ENCODE assay signal across 1 cellular context in the genomic region with DNA sequence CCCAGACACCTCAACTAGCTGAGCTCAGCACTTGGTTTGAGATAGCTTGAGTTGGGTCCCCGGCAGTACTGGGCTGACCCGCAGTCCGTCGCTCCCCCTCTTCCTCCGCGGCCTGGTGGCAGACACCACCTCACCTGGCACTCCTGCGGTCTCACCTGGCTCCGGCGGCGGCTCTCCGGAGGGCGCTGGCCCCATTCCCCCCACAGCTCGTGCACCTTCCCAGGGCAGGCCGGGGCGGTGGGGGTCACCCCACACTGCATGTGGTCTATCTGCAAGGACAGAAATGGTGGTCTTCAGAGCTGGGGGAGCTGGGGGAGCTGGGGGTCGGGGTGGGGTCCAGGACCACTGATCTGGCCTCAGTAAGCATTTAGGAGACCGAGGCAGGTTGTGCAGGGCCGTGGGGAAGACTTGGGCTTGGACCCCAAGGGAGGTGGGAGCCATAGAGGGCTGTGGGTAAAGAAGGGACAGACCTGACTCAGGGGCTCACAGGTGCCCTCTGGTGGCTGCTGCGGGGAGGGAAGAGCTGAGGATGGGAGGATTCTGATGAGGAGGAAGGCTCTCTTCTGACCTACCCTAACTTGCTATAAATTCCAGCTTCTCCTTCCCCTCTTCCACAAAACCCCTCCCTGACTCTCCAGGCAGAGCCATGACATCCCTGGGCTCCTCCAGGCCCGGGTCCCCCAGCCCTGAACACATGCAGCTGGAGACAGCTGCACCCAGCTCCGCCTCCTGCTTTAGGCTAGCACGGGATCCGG.
TF ChIP-seq lines count a peak whose summit lies in the region.

No MANE protein-coding gene starts in this region.

TF ChIP-seq in IMR-90, 13 proteins besides CTCF, POLR2A, EP300 and RAD21 (continued from another document):
- 0 out of 2 replicates have a peak, but pooled peaks have one; percentile 23 for TF ChIP-seq MAZ (IDR thresholded peaks at IDR 0.05; ENCODE audit: borderline replicate concordance, low read depth, low read length)
- no peak for TF ChIP-seq FOS (IDR thresholded peaks at IDR 0.05; ENCODE audit: low read depth, low read length)
- TF ChIP-seq CHD1 (IDR thresholded peaks at IDR 0.05; ENCODE audit: low read depth, low read length): no peak
- TF ChIP-seq CEBPB (IDR thresholded peaks at IDR 0.05; ENCODE audit: low read depth, low read length): no peak
- TF ChIP-seq SMC3 (IDR thresholded peaks at IDR 0.05; ENCODE audit: low read depth, low read length): peak; percentile 56
- no peak for TF ChIP-seq MXI1 (IDR thresholded peaks at IDR 0.05; ENCODE audit: borderline replicate concordance, low read depth, low read length)
